Comparison of ENCODE assay signal across 2 cellular contexts in genomic region chr1:43271186-43272118, GRCh38.
TF ChIP-seq lines count a peak whose summit lies in the region.

No MANE protein-coding gene starts in this region.

TF ChIP-seq in IMR-90, 13 proteins besides CTCF, POLR2A, EP300 and RAD21:
- TF ChIP-seq RFX5 (IDR thresholded peaks at IDR 0.05; ENCODE audit: low read depth, low read length) (no peak), MAFK (IDR thresholded peaks at IDR 0.05; ENCODE audit: low read depth, low read length) (no peak), MXI1 (IDR thresholded peaks at IDR 0.05; ENCODE audit: borderline replicate concordance, low read depth, low read length) (no peak), FOS (IDR thresholded peaks at IDR 0.05; ENCODE audit: low read depth, low read length) (no peak), NFE2L2 (IDR thresholded peaks at IDR 0.05; ENCODE audit: low read depth, low read length) (no peak), SMC3 (IDR thresholded peaks at IDR 0.05; ENCODE audit: low read depth, low read length) (no peak), USF2 (IDR thresholded peaks at IDR 0.05; ENCODE audit: low read depth, low read length) (no peak), RCOR1 (IDR thresholded peaks at IDR 0.05; ENCODE audit: insufficient replicate concordance, low read length) (no peak), ELK1 (IDR thresholded peaks at IDR 0.05; ENCODE audit: borderline replicate concordance, low read depth, low read length) (no peak), CHD1 (IDR thresholded peaks at IDR 0.05; ENCODE audit: low read depth, low read length) (no peak), BHLHE40 (IDR thresholded peaks at IDR 0.05; ENCODE audit: low read depth, low read length) (no peak)

TF ChIP-seq in H1, 55 proteins besides CTCF, POLR2A, EP300 and RAD21:
- TF ChIP-seq ATF3 (IDR thresholded peaks at IDR 0.05; ENCODE audit: insufficient read depth, low read depth, low read length) (no peak), KDM5A (IDR thresholded peaks at IDR 0.05; ENCODE audit: low read length) (no peak), SAP30 (IDR thresholded peaks at IDR 0.05; ENCODE audit: insufficient read depth, insufficient replicate concordance, low read length) (no peak), SUZ12 (IDR thresholded peaks at IDR 0.05; ENCODE audit: low read length) (no peak), HDAC6 (IDR thresholded peaks at IDR 0.05; ENCODE audit: low read depth, low read length) (no peak), MAX (IDR thresholded peaks at IDR 0.05) (no peak), FOSL1 (IDR thresholded peaks at IDR 0.05; ENCODE audit: insufficient read depth, low read depth, low read length) (no peak), TCF12 (IDR thresholded peaks at IDR 0.05; ENCODE audit: low read depth, low read length) (no peak), CBX5 (IDR thresholded peaks at IDR 0.05; ENCODE audit: low read depth, low read length) (no peak), BRCA1 (IDR thresholded peaks at IDR 0.05; ENCODE audit: low read depth, low read length) (no peak), ATF2 (IDR thresholded peaks at IDR 0.05; ENCODE audit: low read length) (no peak), RFX5 (IDR thresholded peaks at IDR 0.05; ENCODE audit: borderline replicate concordance, low read depth, low read length) (no peak)
